Comparison of ENCODE assay signal across 14 cellular contexts in genomic region chr2:121686218-121686617, GRCh38.
"Had no signal": no experiment of that assay in that cellular context is flagged by ENCODE, and none has a peak within 500 bp of the region (broad histone marks: within the 10 kb centered on the region; RNA-seq: fewer than 3 reads in every experiment).

No MANE protein-coding gene starts in this region.

- DNase-seq: cerebellar nuclear complex; erythroblast; foreskin keratinocyte; heart right ventricle; mesendoderm; naive B cell; stimulated activated CD4-positive, alpha-beta T cell treated with anti-CD3 and anti-CD28 coated beads, Interleukin-2, amount 100 ng/mL, for 48 hours; stimulated activated naive CD4-positive, alpha-beta T cell treated with Interleukin-2 at 50 U/mL for 16 hours; trophoblast cell had no signal

- H3K27ac Mint-ChIP-seq: dendritic cell treated with granulocyte-macrophage colony-stimulating factor and Interleukin-4, amounts not matched to agents 40 ng/mL and 50 ng/mL, for 4 days; nephron had no signal

- H3K27ac ChIP-seq: foreskin keratinocyte, heart right ventricle, neutrophil, right atrium auricular region had no signal

- H3K4me1 ChIP-seq: foreskin keratinocyte, right atrium auricular region had no signal

- H3K27me3 Mint-ChIP-seq: dendritic cell treated with granulocyte-macrophage colony-stimulating factor and Interleukin-4, amounts not matched to agents 40 ng/mL and 50 ng/mL, for 4 days; naive B cell had no signal

- H3K36me3 ChIP-seq: heart right ventricle, neutrophil, right atrium auricular region had no signal

- H3K4me3 Mint-ChIP-seq: dendritic cell treated with granulocyte-macrophage colony-stimulating factor and Interleukin-4, amounts not matched to agents 40 ng/mL and 50 ng/mL, for 4 days; naive B cell; nephron had no signal

- H3K27me3 ChIP-seq: foreskin keratinocyte, heart right ventricle, neutrophil, right atrium auricular region had no signal

- H3K4me1 Mint-ChIP-seq: naive B cell had no signal

- ATAC-seq: foreskin keratinocyte, heart right ventricle had no signal

- H3K4me3 ChIP-seq: heart right ventricle, right atrium auricular region, smooth muscle cell had no signal
